In the genomic region with DNA sequence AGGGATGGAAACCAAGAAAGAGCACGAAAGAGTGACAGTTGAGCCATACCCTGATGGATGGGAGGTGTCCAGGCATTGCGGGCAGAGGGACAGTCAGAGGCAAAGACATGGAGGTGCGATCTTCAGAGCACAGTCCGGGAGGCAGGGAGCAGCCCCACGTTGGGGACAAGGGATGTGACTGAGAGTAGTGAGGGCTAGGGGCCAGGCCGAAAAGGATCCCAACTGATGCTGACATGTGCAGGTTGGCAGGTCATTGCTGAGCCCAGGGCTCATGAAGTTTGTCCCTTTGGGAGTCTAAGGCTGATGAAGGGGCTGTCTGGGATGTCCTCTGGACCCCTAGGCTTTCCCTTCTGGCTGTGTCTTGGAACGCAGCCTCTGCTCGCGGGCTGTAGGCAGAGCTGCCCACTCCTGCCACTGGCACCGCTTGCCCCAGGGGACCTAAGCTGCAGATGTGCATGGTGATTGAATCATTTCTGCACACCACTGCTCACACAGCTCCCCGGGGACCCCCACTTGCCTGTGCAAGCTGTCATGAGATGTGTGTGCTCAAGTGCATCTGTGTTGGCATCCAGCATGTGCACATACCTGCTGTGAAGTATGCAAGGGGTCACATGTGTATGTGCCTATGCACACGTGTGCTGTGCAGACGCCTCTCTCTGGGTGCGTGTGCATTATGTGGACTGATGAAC, we compare ENCODE assay signal across 2 cellular contexts.
A peak's percentile ranks its signal among the peaks of the same experiment; 100 is the strongest.
TF ChIP-seq lines count a peak whose summit lies in the region.

No MANE protein-coding gene starts in this region.

TF ChIP-seq in HEK293, 187 proteins besides CTCF, POLR2A, EP300 and RAD21:
- TF ChIP-seq ZBTB20 (tag by site-specific recombination; IDR thresholded peaks at IDR 0.05) (0 out of 2 replicates have a peak, but pooled peaks have one; percentile 13), GLI2 (tag by site-specific recombination; IDR thresholded peaks at IDR 0.05; ENCODE audit: borderline replicate concordance, low read depth) (no peak), ZIC2 (tag by site-specific recombination; IDR thresholded peaks at IDR 0.05) (peak; percentile 44)

TF ChIP-seq in GM12878, 131 proteins besides CTCF, POLR2A, EP300 and RAD21:
- peak; percentile 75 for TF ChIP-seq MEF2B (IDR thresholded peaks at IDR 0.05; ENCODE audit: partially characterized antibody, poor library complexity, severe bottlenecking)
- TF ChIP-seq SMC3 (IDR thresholded peaks at IDR 0.05; ENCODE audit: borderline replicate concordance, low read length): no peak
- TF ChIP-seq MXI1 (IDR thresholded peaks at IDR 0.05; ENCODE audit: low read depth, low read length): no peak
- TF ChIP-seq JUND (IDR thresholded peaks at IDR 0.05; ENCODE audit: low read depth, low read length): no peak
- TF ChIP-seq ZNF207 (IDR thresholded peaks at IDR 0.05; ENCODE audit: borderline replicate concordance): no peak
- TF ChIP-seq, protein P1, sequence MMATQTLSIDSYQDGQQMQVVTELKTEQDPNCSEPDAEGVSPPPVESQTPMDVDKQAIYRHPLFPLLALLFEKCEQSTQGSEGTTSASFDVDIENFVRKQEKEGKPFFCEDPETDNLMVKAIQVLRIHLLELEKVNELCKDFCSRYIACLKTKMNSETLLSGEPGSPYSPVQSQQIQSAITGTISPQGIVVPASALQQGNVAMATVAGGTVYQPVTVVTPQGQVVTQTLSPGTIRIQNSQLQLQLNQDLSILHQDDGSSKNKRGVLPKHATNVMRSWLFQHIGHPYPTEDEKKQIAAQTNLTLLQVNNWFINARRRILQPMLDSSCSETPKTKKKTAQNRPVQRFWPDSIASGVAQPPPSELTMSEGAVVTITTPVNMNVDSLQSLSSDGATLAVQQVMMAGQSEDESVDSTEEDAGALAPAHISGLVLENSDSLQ (IDR thresholded peaks at IDR 0.05): no peak
- TF ChIP-seq, protein P2, sequence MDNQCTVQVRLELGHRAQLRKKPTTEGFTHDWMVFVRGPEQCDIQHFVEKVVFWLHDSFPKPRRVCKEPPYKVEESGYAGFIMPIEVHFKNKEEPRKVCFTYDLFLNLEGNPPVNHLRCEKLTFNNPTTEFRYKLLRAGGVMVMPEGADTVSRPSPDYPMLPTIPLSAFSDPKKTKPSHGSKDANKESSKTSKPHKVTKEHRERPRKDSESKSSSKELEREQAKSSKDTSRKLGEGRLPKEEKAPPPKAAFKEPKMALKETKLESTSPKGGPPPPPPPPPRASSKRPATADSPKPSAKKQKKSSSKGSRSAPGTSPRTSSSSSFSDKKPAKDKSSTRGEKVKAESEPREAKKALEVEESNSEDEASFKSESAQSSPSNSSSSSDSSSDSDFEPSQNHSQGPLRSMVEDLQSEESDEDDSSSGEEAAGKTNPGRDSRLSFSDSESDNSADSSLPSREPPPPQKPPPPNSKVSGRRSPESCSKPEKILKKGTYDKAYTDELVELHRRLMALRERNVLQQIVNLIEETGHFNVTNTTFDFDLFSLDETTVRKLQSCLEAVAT (IDR thresholded peaks at IDR 0.05): no peak
- peak in 1 of 2 experiments; percentile 34; a peak in 1 of 4 replicates for TF ChIP-seq BHLHE40 (IDR thresholded peaks at IDR 0.05; ENCODE audit: borderline replicate concordance in 1 of 2, low read depth in 2 of 2, low read length in 1 of 2)
TF ChIP-seq in GM12878: peak in this region for 2.
